Comparison of ENCODE assay signal across 16 cellular contexts in the genomic region with DNA sequence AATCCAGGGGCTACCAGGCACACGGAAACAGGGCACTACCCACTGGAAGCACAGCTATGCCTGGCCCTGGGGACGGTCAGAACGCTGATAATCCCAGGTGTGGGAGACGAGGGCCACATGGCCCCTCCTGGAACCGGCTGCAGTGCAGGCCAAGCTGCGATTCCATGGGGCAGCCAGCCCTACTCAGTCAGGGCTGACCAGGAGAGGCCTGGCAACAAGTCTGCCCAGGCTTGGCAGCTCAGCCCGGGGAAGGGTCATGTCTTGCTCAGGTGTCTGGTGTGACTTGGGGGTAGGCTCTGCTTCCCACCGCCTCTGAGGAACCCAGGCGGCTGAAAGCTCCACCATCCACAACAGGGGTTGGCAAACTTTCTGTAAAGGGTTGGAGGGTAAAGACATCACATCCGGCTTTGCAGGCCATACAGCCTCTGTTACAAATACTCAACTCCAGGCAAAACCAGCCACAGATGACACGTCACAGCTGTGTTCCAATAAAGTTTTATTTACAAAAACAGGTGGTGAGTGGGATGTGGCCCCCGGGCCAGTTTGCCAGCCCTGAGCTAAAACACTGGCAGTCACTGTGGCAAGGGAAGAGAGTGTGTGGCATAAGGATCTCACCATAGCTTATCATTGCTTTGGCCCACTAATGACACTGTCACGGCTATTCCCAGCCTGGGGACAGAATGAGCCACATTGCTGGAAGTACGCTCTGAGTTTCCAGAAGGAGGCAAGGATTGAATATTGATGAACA.
DNase-seq lines count a peak whose midpoint lies in the region; TF ChIP-seq lines count a peak whose summit lies in the region.
"Had no signal": no experiment of that assay in that cellular context is flagged by ENCODE, and none has a peak within 500 bp of the region (broad histone marks: within the 10 kb centered on the region; RNA-seq: fewer than 3 reads in every experiment).

No MANE protein-coding gene starts in this region.

- H3K4me3 ChIP-seq in adrenal gland (no peak overlapping the region), spleen (no peak overlapping the region)
- H3K4me3 ChIP-seq: skin epidermis had no signal

- H3K36me3 ChIP-seq in adrenal gland (replicated peaks in 1 of 2) = no peaks in the 10 kb centered on the region
- peaks cover 0 to 4% (median 0%) of the 10 kb centered on the region in 6 donors for H3K36me3 ChIP-seq in spleen

- H3K9me3 ChIP-seq in adrenal gland (replicated peaks in 1 of 3) (no peaks in the 10 kb centered on the region), spleen (peaks cover 0 to 4% (median 0%) of the 10 kb centered on the region in 8 donors)

- intact Hi-C loops in adrenal gland (cut with DNase I) = loop anchor here in 1 of 2 donors (5.0 kb wide), 1 partner anchor 52 kb away; no protein-coding TSS in a partner anchor
- intact Hi-C loops in spleen (cut with DNase I; ENCODE audit: low total_unique reads) = no loop called here

- no peaks in the 10 kb centered on the region for H3K4me1 ChIP-seq in adrenal gland (replicated peaks in 1 of 2)
- peaks cover 0 to 21% (median 6%) of the 10 kb centered on the region in 6 donors for H3K4me1 ChIP-seq in spleen

- TF ChIP-seq CTCF in adrenal gland (IDR thresholded peaks at IDR 0.05) (no peak), spleen (IDR thresholded peaks at IDR 0.05 in 8 of 11, conservative IDR thresholded peaks at IDR 0.05 in 3 of 11) (no peak)

- DNase-seq in activated CD4-positive, alpha-beta T cell treated with anti-CD3 and anti-CD28 coated beads for 1 hour = peak; percentile 2
- no peak for DNase-seq in activated CD4-positive, alpha-beta T cell treated with anti-CD3 and anti-CD28 coated beads, Interleukin-2, amount 50 U/mL, for 48 hours
- peak in 4 of 7 donors; percentile 3 to 13 (median 9) for DNase-seq in adrenal gland
- peak; percentile 47 for DNase-seq in islet precursor cell
- DNase-seq in spleen = peak; percentile 57
- DNase-seq in AG20443 (ENCODE audit: low spot score) = no peak
- no peak for DNase-seq in Kasumi-1 (lab: John Stamatoyannopoulos, UW)
- no peak for DNase-seq in hippocampal formation (lab: John Stamatoyannopoulos, UW)
- DNase-seq: cerebellar nuclear complex; IMR-90; NCI-H1930; NCI-H446 treated with DMSO at 0.1 percent for 48 hours; occipital lobe; stimulated activated CD4-positive, alpha-beta T cell treated with anti-CD3 and anti-CD28 coated beads, Interleukin-4, amount 100 ng/mL, for 1 hour had no signal

- TF ChIP-seq POLR2A in adrenal gland (IDR thresholded peaks at IDR 0.05) = no peak
- TF ChIP-seq POLR2A in spleen (IDR thresholded peaks at IDR 0.05) = no peak

- 82 to 86% (median 84%) methylated on average over 9 to 14 of the region's 14 CpGs for WGBS in adrenal gland, 4 donors
- 84 to 92% (median 88%) methylated on average over 11 to 14 of the region's 14 CpGs for WGBS in spleen, 5 donors

- H3K27me3 ChIP-seq in adrenal gland = no peaks in the 10 kb centered on the region
- no peaks in the 10 kb centered on the region for H3K27me3 ChIP-seq in spleen (replicated peaks in 1 of 7)

- H3K27ac ChIP-seq in adrenal gland (no peak overlapping the region), spleen (no peak overlapping the region)
- H3K27ac ChIP-seq: 22Rv1, skin epidermis had no signal

Comparison
In these comparisons a context has a peak if more than half of its experiments do, and no peak if none do; other contexts are left out.
1. DNase-seq: peak in activated CD4-positive, alpha-beta T cell treated with anti-CD3 and anti-CD28 coated beads for 1 hour (single experiment), adrenal gland (4 of 7), islet precursor cell (single experiment) and spleen (single experiment); none in activated CD4-positive, alpha-beta T cell treated with anti-CD3 and anti-CD28 coated beads, Interleukin-2, amount 50 U/mL, for 48 hours (0 of 2), AG20443 (single experiment), Kasumi-1 (0 of 2) and hippocampal formation (0 of 2).